In the genomic region with DNA sequence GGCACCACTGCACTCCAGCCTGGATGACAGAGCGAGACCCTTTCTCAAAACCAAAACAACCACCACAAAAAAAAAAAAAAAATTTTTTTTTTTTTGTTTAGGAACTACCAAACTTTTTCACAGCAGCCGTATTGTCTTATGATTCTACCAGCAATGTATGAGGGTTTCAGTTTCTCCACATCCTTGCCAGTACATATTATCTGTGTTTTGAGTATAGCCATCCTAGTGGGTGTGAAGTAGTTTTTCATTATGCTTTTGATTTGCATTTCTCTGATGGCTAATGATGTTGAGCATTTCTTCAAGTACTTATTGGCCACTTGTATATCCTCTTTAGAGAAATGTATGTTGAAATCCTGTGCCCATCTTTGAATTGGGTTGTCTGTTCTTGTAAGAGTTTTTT, we compare ENCODE assay signal across 17 cellular contexts.
"Had no signal": no experiment of that assay in that cellular context is flagged by ENCODE, and none has a peak within 500 bp of the region (broad histone marks: within the 10 kb centered on the region; RNA-seq: fewer than 3 reads in every experiment).

No MANE protein-coding gene starts in this region.

- ATAC-seq: esophagus mucosa, gastrocnemius medialis, left lung, WTC11 had no signal

- H3K4me1 ChIP-seq: breast epithelium, gastrocnemius medialis had no signal

- H3K4me3 ChIP-seq: breast epithelium, coronary artery, gastrocnemius medialis, left lung, thyroid gland had no signal

- FAIRE-seq: astrocyte had no signal

- H3K27ac ChIP-seq: breast epithelium, coronary artery, gastrocnemius medialis, left lung, thyroid gland had no signal

- H3K27me3 Mint-ChIP-seq: activated CD4-positive, alpha-beta T cell treated with anti-CD3 and anti-CD28 coated beads, Interleukin-2, amount 10 ng/mL, durations not matched to agents 24 days and 14 days had no signal

- H3K4me3 Mint-ChIP-seq: activated CD4-positive, alpha-beta T cell treated with anti-CD3 and anti-CD28 coated beads, Interleukin-2, amount 10 ng/mL, durations not matched to agents 24 days and 14 days; activated T-helper 1 cell treated with anti-CD3 and anti-CD28 coated beads, Interleukin-12 subunit alpha, Interleukin-12 subunit beta, Interleukin-2, Interleukin-4 antibody, amounts not matched to agents 30 ng/mL and 10 ng/mL and 1 ng/mL, durations not matched to agents 14 hours and 24 hours and 36 hours; mesothelial cell of epicardium; nephron; WTC11 had no signal

- H3K27ac Mint-ChIP-seq: activated CD4-positive, alpha-beta T cell treated with anti-CD3 and anti-CD28 coated beads, Interleukin-2, amount 10 ng/mL, durations not matched to agents 24 days and 14 days; activated T-helper 1 cell treated with anti-CD3 and anti-CD28 coated beads, Interleukin-12 subunit alpha, Interleukin-12 subunit beta, Interleukin-2, Interleukin-4 antibody, amounts not matched to agents 30 ng/mL and 10 ng/mL and 1 ng/mL, durations not matched to agents 14 hours and 24 hours and 36 hours; mesothelial cell of epicardium; nephron; WTC11 had no signal

- H3K9me3 Mint-ChIP-seq: activated CD4-positive, alpha-beta T cell treated with anti-CD3 and anti-CD28 coated beads, Interleukin-2, amount 10 ng/mL, durations not matched to agents 24 days and 14 days; activated T-helper 1 cell treated with anti-CD3 and anti-CD28 coated beads, Interleukin-12 subunit alpha, Interleukin-12 subunit beta, Interleukin-2, Interleukin-4 antibody, amounts not matched to agents 30 ng/mL and 10 ng/mL and 1 ng/mL, durations not matched to agents 14 hours and 24 hours and 36 hours; mesothelial cell of epicardium; nephron; WTC11 had no signal

- H3K36me3 ChIP-seq: breast epithelium had no signal

- H3K9me3 ChIP-seq: breast epithelium, gastrocnemius medialis, left lung, thyroid gland had no signal

- DNase-seq: activated CD4-positive, alpha-beta T cell treated with anti-CD3 and anti-CD28 coated beads, Interleukin-2, amount 10 ng/mL, durations not matched to agents 24 days and 14 days; activated CD8-positive, alpha-beta memory T cell treated with anti-CD3 and anti-CD28 coated beads, Interleukin-2, amount 50 U/mL, for 4 hours; gastrocnemius medialis; head of caudate nucleus; left lung; nucleus accumbens; posterior cingulate gyrus; stimulated activated naive CD4-positive, alpha-beta T cell treated with Interleukin-2 at 50 U/mL for 16 hours; thyroid gland had no signal

- H3K27me3 ChIP-seq: breast epithelium, gastrocnemius medialis, left lung, thyroid gland had no signal

- H3K4me1 Mint-ChIP-seq: nephron had no signal
